ENCODE assay signal across 26 cellular contexts in genomic region chr3:196889844-196890243, GRCh38. TPM values are rescaled to one million over a fixed set of nuclear protein-coding genes. Genes with fewer than 3 reads are reported as not detected.
DNase-seq lines count a peak whose midpoint lies in the region; ATAC-seq, FAIRE-seq and TF ChIP-seq lines count a peak whose summit lies in the region.
"Had no signal": no experiment of that assay in that cellular context is flagged by ENCODE, and none has a peak within 500 bp of the region (broad histone marks: within the 10 kb centered on the region; RNA-seq: fewer than 3 reads in every experiment).

No MANE protein-coding gene starts in this region.

- no peak for FAIRE-seq in GM12878 (lab: Jason Lieb, UNC)
- FAIRE-seq: HepG2, islet of Langerhans had no signal

- SMC1A ChIA-PET in GM12878 (lab: Charles Lee; ENCODE audit: uncharacterized antibody, unreplicated experiment), result interaction anchor here (0.7 to 1.6 kb wide), 4 partner anchors 9 to 41 kb away, joined by 3 to 4 read pairs (median 4); no protein-coding TSS in a partner anchor

- H3K36me3 ChIP-seq in GM12878 (ENCODE audit: control insufficient read depth in 2 of 2, insufficient read depth in 2 of 2, low read length in 1 of 2) (peaks cover 4 to 7% of the 10 kb centered on the region in 2 experiments; a peak in 3 of 4 replicates), neural progenitor cell (no peaks in the 10 kb centered on the region), gastroesophageal sphincter (peaks cover 0 to 34% of the 10 kb centered on the region in 2 donors), lower lobe of right lung (peaks cover 44% of the 10 kb centered on the region)

- H3K27me3 ChIP-seq in GM12878 (replicated peaks in 1 of 2; ENCODE audit: control insufficient read depth in 2 of 2, insufficient read depth in 2 of 2, low read length in 1 of 2) (no peaks in the 10 kb centered on the region), neural progenitor cell (no peaks in the 10 kb centered on the region), gastroesophageal sphincter (no peaks in the 10 kb centered on the region), lower lobe of right lung (ENCODE audit: low read depth) (no peaks in the 10 kb centered on the region)
- H3K27me3 ChIP-seq: testis, vagina had no signal

- intact Hi-C loops in natural killer cell (cut with micrococcal nuclease) (no loop called here), GM12878 (cut with micrococcal nuclease; ENCODE audit: unreplicated experiment) (no loop called here), lower lobe of right lung (cut with DNase I) (no loop called here)

- ATAC-seq in natural killer cell, result no peak
- no peak for ATAC-seq in natural killer cell treated with Interleukin-12 subunit alpha and Interleukin-12 subunit beta and Interleukin-15 and Interleukin-18, amount 100 ng/mL, for 72 hours
- ATAC-seq in GM12878, result peak; percentile 18; the same call in 2 of the 3 replicates
- ATAC-seq in gastroesophageal sphincter, result no peak
- no peak for ATAC-seq in GM19324 (IDR thresholded peaks at IDR 0.05; ENCODE audit: low FRiP score, unreplicated experiment)
- ATAC-seq in lower lobe of right lung, result no peak
- ATAC-seq: activated naive CD8-positive, alpha-beta T cell treated with anti-CD3 and anti-CD28 coated beads, Interleukin-2, amount 50 U/mL, for 24 hours; HCT116; HepG2; stimulated activated memory B cell treated with anti-CD40 and anti-IgM and Interleukin-4, amounts not matched to agents 10 μg/mL and 1 μg/mL and 100 μg/mL, for 72 hours had no signal

- H2AFZ ChIP-seq in GM12878 (ENCODE audit: control insufficient read depth, low read depth, low read length) (no peak overlapping the region), neural progenitor cell (replicated peaks) (no peak overlapping the region)

- no peaks in the 10 kb centered on the region for H3K27me3 Mint-ChIP-seq in natural killer cell (ENCODE audit: low read depth in 2 of 2)
- H3K27me3 Mint-ChIP-seq in natural killer cell treated with Interleukin-12 subunit alpha and Interleukin-12 subunit beta and Interleukin-15 and Interleukin-18, amount 100 ng/mL, for 72 hours, result no peaks in the 10 kb centered on the region
- H3K27me3 Mint-ChIP-seq in neural progenitor cell (ENCODE audit: insufficient read depth, low read depth), result no peaks in the 10 kb centered on the region
- H3K27me3 Mint-ChIP-seq: activated naive CD8-positive, alpha-beta T cell treated with anti-CD3 and anti-CD28 coated beads, Interleukin-2, amount 50 U/mL, for 24 hours; stimulated activated memory B cell treated with anti-CD40 and anti-IgM and Interleukin-4, amounts not matched to agents 10 μg/mL and 1 μg/mL and 100 μg/mL, for 72 hours had no signal

- RAD21 ChIA-PET in GM12878 (lab: Charles Lee; ENCODE audit: unreplicated experiment), result no interaction called here

- H3K4me1 ChIP-seq in GM12878 (ENCODE audit: control insufficient read depth, insufficient read depth, low read length) (peaks cover 5% of the 10 kb centered on the region; the same call in 1 of the 2 replicates), neural progenitor cell (no peaks in the 10 kb centered on the region), gastroesophageal sphincter (peaks cover 0 to 26% (median 0%) of the 10 kb centered on the region in 3 donors), lower lobe of right lung (no peaks in the 10 kb centered on the region)
- H3K4me1 ChIP-seq: testis had no signal

- TF ChIP-seq EP300 in GM12878 (IDR thresholded peaks at IDR 0.05; ENCODE audit: borderline replicate concordance in 1 of 2, control insufficient read depth in 1 of 2, low read depth in 2 of 2, low read length in 2 of 2), result no peak
- TF ChIP-seq EP300 in gastroesophageal sphincter (IDR thresholded peaks at IDR 0.05), result no peak

- H4K20me1 ChIP-seq in GM12878 (ENCODE audit: control insufficient read depth, insufficient read depth), result peaks cover 2% of the 10 kb centered on the region; the same call in 1 of the 2 replicates
- no peaks in the 10 kb centered on the region for H4K20me1 ChIP-seq in neural progenitor cell (ENCODE audit: low read depth)

- TF ChIP-seq POLR2A in GM12878 (IDR thresholded peaks at IDR 0.05; ENCODE audit: low read depth, low read length), result no peak
- TF ChIP-seq POLR2A in gastroesophageal sphincter (IDR thresholded peaks at IDR 0.05), result no peak

- H3K36me3 Mint-ChIP-seq in natural killer cell, result no peaks in the 10 kb centered on the region
- no peaks in the 10 kb centered on the region for H3K36me3 Mint-ChIP-seq in natural killer cell treated with Interleukin-12 subunit alpha and Interleukin-12 subunit beta and Interleukin-15 and Interleukin-18, amount 100 ng/mL, for 72 hours
- H3K36me3 Mint-ChIP-seq in neural progenitor cell, result peaks cover 8% of the 10 kb centered on the region

- DNase-seq in natural killer cell (no peak), GM12878 (ENCODE audit: low read depth, low spot score) (no peak), neural progenitor cell (ENCODE audit: low spot score) (no peak), lower lobe of right lung (no peak)
- DNase-seq in natural killer cell treated with Interleukin-12 subunit alpha and Interleukin-12 subunit beta and Interleukin-15 and Interleukin-18, amount 100 ng/mL, for 72 hours (ENCODE audit: low spot score), result no peak
- DNase-seq: activated CD4-positive, alpha-beta T cell treated with anti-CD3 and anti-CD28 coated beads for 48 hours; activated effector memory CD4-positive, alpha-beta T cell treated with Interleukin-2 at 50 U/mL for 16 hours; activated naive CD8-positive, alpha-beta T cell treated with anti-CD3 and anti-CD28 coated beads, Interleukin-2, amount 50 U/mL, for 24 hours; effector CD8-positive, alpha-beta T cell; foreskin melanocyte; NCI-H1092; NCI-H187 treated with DMSO at 0.1 percent for 48 hours; NCI-H526; RPMI8226; SK-N-SH; stimulated activated CD4-positive, alpha-beta T cell treated with anti-CD3 and anti-CD28 coated beads, Interleukin-2, amount 100 ng/mL, for 48 hours; T-helper 2 cell; testis had no signal

- H3K9me3 ChIP-seq in GM12878 (replicated peaks; ENCODE audit: control insufficient read depth, insufficient read depth, low read length) (no peaks in the 10 kb centered on the region), neural progenitor cell (ENCODE audit: low read depth) (no peaks in the 10 kb centered on the region), gastroesophageal sphincter (no peaks in the 10 kb centered on the region), lower lobe of right lung (no peaks in the 10 kb centered on the region)
- H3K9me3 ChIP-seq: SK-N-SH, testis, vagina had no signal

- BruUV-seq in GM12878 (replicated peaks; lab: Mats Ljungman, UMichigan), result no TSS peak

- peaks cover 24% of the 10 kb centered on the region for H3K79me2 ChIP-seq in GM12878 (ENCODE audit: control insufficient read depth, insufficient read depth, low read length)
- H3K79me2 ChIP-seq in neural progenitor cell (ENCODE audit: low read depth), result peaks cover 33% of the 10 kb centered on the region

- H3K4me3 Mint-ChIP-seq in natural killer cell, result no peak overlapping the region
- no peak overlapping the region for H3K4me3 Mint-ChIP-seq in natural killer cell treated with Interleukin-12 subunit alpha and Interleukin-12 subunit beta and Interleukin-15 and Interleukin-18, amount 100 ng/mL, for 72 hours
- no peak overlapping the region for H3K4me3 Mint-ChIP-seq in neural progenitor cell
- H3K4me3 Mint-ChIP-seq: activated naive CD8-positive, alpha-beta T cell treated with anti-CD3 and anti-CD28 coated beads, Interleukin-2, amount 50 U/mL, for 24 hours; CD14-positive monocyte; stimulated activated memory B cell treated with anti-CD40 and anti-IgM and Interleukin-4, amounts not matched to agents 10 μg/mL and 1 μg/mL and 100 μg/mL, for 72 hours had no signal

- H3K9ac ChIP-seq in GM12878 (ENCODE audit: control insufficient read depth, insufficient read depth, low read length) (no peak overlapping the region), neural progenitor cell (peak overlapping the region; percentile 6)
- H3K9ac ChIP-seq: SK-N-SH had no signal

- H3K27ac Mint-ChIP-seq in natural killer cell, result peak overlapping the region; percentile 16 to 37
- peak overlapping the region in 1 of 2 donors; percentile 36 for H3K27ac Mint-ChIP-seq in natural killer cell treated with Interleukin-12 subunit alpha and Interleukin-12 subunit beta and Interleukin-15 and Interleukin-18, amount 100 ng/mL, for 72 hours
- H3K27ac Mint-ChIP-seq in neural progenitor cell, result no peak overlapping the region
- H3K27ac Mint-ChIP-seq: activated naive CD8-positive, alpha-beta T cell treated with anti-CD3 and anti-CD28 coated beads, Interleukin-2, amount 50 U/mL, for 24 hours; stimulated activated memory B cell treated with anti-CD40 and anti-IgM and Interleukin-4, amounts not matched to agents 10 μg/mL and 1 μg/mL and 100 μg/mL, for 72 hours had no signal

- H3K4me2 ChIP-seq in GM12878 (ENCODE audit: control insufficient read depth, insufficient read depth), result no peak overlapping the region
- H3K4me2 ChIP-seq in neural progenitor cell, result no peak overlapping the region
- H3K4me2 ChIP-seq: SK-N-SH had no signal

- peaks cover 12 to 20% of the 10 kb centered on the region in 2 donors for H3K4me1 Mint-ChIP-seq in natural killer cell
- H3K4me1 Mint-ChIP-seq in natural killer cell treated with Interleukin-12 subunit alpha and Interleukin-12 subunit beta and Interleukin-15 and Interleukin-18, amount 100 ng/mL, for 72 hours (ENCODE audit: low read depth in 2 of 2), result peaks cover 20 to 23% of the 10 kb centered on the region in 2 donors
- H3K4me1 Mint-ChIP-seq in neural progenitor cell, result peaks cover 3% of the 10 kb centered on the region

- POLR2A ChIA-PET in GM12878 (lab: Charles Lee), result interaction anchor here (0.6 kb wide), 2 partner anchors 13 to 15 kb away, joined by 3 to 4 read pairs; no protein-coding TSS in a partner anchor

- no peak overlapping the region for H3K27ac ChIP-seq in GM12878 (ENCODE audit: control insufficient read depth, insufficient read depth)
- H3K27ac ChIP-seq in neural progenitor cell, result no peak overlapping the region
- no peak overlapping the region for H3K27ac ChIP-seq in gastroesophageal sphincter
- no peak overlapping the region for H3K27ac ChIP-seq in lower lobe of right lung
- H3K27ac ChIP-seq: testis, vagina had no signal

- H3K4me3 ChIP-seq in GM12878 (no peak overlapping the region), neural progenitor cell (no peak overlapping the region), gastroesophageal sphincter (no peak overlapping the region), lower lobe of right lung (no peak overlapping the region)
- H3K4me3 ChIP-seq: testis, vagina had no signal

- no peaks in the 10 kb centered on the region for H3F3A ChIP-seq in neural progenitor cell (ENCODE audit: low read depth)

- WGBS in GM12878 (ENCODE audit: insufficient coverage, insufficient replicate concordance, low lambda C conversion rate, missing lambda C conversion rate), result 95% methylated on average over 1 of the region's 1 CpG
- 60% methylated on average over 1 of the region's 1 CpG; no CpG with 5 or more reads in 1 of the 2 donors for WGBS in gastroesophageal sphincter (ENCODE audit: low coverage in 1 of 2), 2 donors

- in situ Hi-C loops in GM12878 (cut with MboI), result no loop called here

- TF ChIP-seq RAD21 in GM12878 (IDR thresholded peaks at IDR 0.05; ENCODE audit: insufficient read depth, low read depth, low read length), result no peak

- TF ChIP-seq CTCF in natural killer cell (IDR thresholded peaks at IDR 0.05) (no peak), GM12878 (IDR thresholded peaks at IDR 0.05 in 2 of 3, conservative IDR thresholded peaks at IDR 0.05 in 1 of 3; ENCODE audit: control insufficient read depth in 2 of 3, extremely low read depth in 1 of 3, insufficient read depth in 1 of 3, low read depth in 3 of 3, low read length in 3 of 3) (no peak), neural progenitor cell (IDR thresholded peaks at IDR 0.05) (no peak), gastroesophageal sphincter (IDR thresholded peaks at IDR 0.05) (no peak), lower lobe of right lung (IDR thresholded peaks at IDR 0.05) (no peak)

- CTCF ChIA-PET in GM12878 (lab: Yijun Ruan, JAX), result no interaction called here

- H3K9me3 Mint-ChIP-seq in natural killer cell (no peaks in the 10 kb centered on the region), neural progenitor cell (no peaks in the 10 kb centered on the region)
- no peaks in the 10 kb centered on the region for H3K9me3 Mint-ChIP-seq in natural killer cell treated with Interleukin-12 subunit alpha and Interleukin-12 subunit beta and Interleukin-15 and Interleukin-18, amount 100 ng/mL, for 72 hours
- H3K9me3 Mint-ChIP-seq: activated naive CD8-positive, alpha-beta T cell treated with anti-CD3 and anti-CD28 coated beads, Interleukin-2, amount 50 U/mL, for 24 hours; CD14-positive monocyte; stimulated activated memory B cell treated with anti-CD40 and anti-IgM and Interleukin-4, amounts not matched to agents 10 μg/mL and 1 μg/mL and 100 μg/mL, for 72 hours had no signal

RNA-seq across cellular contexts. Expression of gene SENP5, which starts 22.1 kb away (rescaled TPM):
- 10 to 100 TPM; 77.0 to 98.7 (median 78.0) TPM for total RNA-seq in natural killer cell
- total RNA-seq in natural killer cell treated with Interleukin-12 subunit alpha and Interleukin-12 subunit beta and Interleukin-15 and Interleukin-18, amount 100 ng/mL, for 72 hours, result 10 to 100 TPM; 54.5 to 68.4 TPM
- total RNA-seq in GM12878 (2013; cell fraction: nucleolus; rRNA removed), result 166 and 171 TPM in 2 replicates
- 22.3 and 27.9 TPM in 2 replicates for total RNA-seq in GM12878 (2014; rRNA removed)
- total RNA-seq in GM12878 (2014; rRNA removed; fragmentation: Illumina TruSeq; extraction: Trizol), result 28.4 and 29.1 TPM in 2 replicates
- total RNA-seq in GM12878 (2021), result 22.5 and 24.8 TPM in 2 replicates
- polyA plus RNA-seq in GM12878 (2011; ENCODE audit: low read depth), result 11.5 TPM
- polyA plus RNA-seq in GM12878 (2011; rRNA removed), result 23.4 and 24.9 TPM in 2 replicates
- 8.1 and 8.6 TPM in 2 replicates for polyA plus RNA-seq in GM12878 (2011; cell fraction: cytosol; rRNA removed)
- polyA plus RNA-seq in GM12878 (2011; cell fraction: nucleus; rRNA removed), result 23.5 and 25.0 TPM in 2 replicates
- polyA plus RNA-seq in GM12878 (2012), result 11.7 and 13.9 TPM in 2 replicates
- 16.8 and 25.0 TPM in 2 replicates for polyA plus RNA-seq in GM12878 (2014; fragmentation: Illumina TruSeq; extraction: Trizol)
- 1 to 10 TPM; 6.4 to 9.6 TPM for polyA plus RNA-seq in GM12878 (2014; fragmentation: Nextera tagmentation; extraction: Ambion mirVana)
- polyA plus RNA-seq in GM12878 (2014; rRNA removed), result 14.3 TPM in 2 replicates
- polyA plus RNA-seq in GM12878 (2016; fragmentation: Nextera tagmentation; extraction: Ambion mirVana), result 10 to 100 TPM; 11.8 to 13.9 TPM
- 69.8 and 107 TPM in 2 replicates for polyA minus RNA-seq in GM12878 (2011; rRNA and poly(A)+ RNA removed)
- 11.1 and 35.9 TPM in 2 replicates for polyA minus RNA-seq in GM12878 (2011; cell fraction: cytosol; rRNA and poly(A)+ RNA removed)
- polyA minus RNA-seq in GM12878 (2011; cell fraction: nucleus; rRNA and poly(A)+ RNA removed), result 22.2 and 30.4 TPM in 2 replicates
- total RNA-seq in neural progenitor cell (ENCODE audit: low replicate concordance), result 42.7 and 46.1 TPM in 2 replicates
- 10 to 100 TPM; 47.0 to 79.5 (median 52.0) TPM for total RNA-seq in gastroesophageal sphincter
- 29.7 TPM for total RNA-seq in lower lobe of right lung

RNA-seq across cellular contexts. Expression of gene NCBP2, which starts 52.5 kb away (rescaled TPM):
- total RNA-seq in natural killer cell (10 to 100 TPM; 32.3 to 44.1 (median 37.5) TPM), GM12878 (2014; rRNA removed) (59.6 and 66.0 TPM in 2 replicates), GM12878 (2014; rRNA removed; fragmentation: Illumina TruSeq; extraction: Trizol) (80.1 and 81.4 TPM in 2 replicates), GM12878 (2021) (70.5 and 75.8 TPM in 2 replicates), neural progenitor cell (ENCODE audit: low replicate concordance) (68.4 and 80.8 TPM in 2 replicates), gastroesophageal sphincter (10 to 100 TPM; 46.8 to 53.2 (median 49.7) TPM), lower lobe of right lung (55.1 TPM)
- total RNA-seq in natural killer cell treated with Interleukin-12 subunit alpha and Interleukin-12 subunit beta and Interleukin-15 and Interleukin-18, amount 100 ng/mL, for 72 hours, result 10 to 100 TPM; 78.1 to 82.8 TPM
- total RNA-seq in GM12878 (2013; cell fraction: nucleolus; rRNA removed), result 85.5 and 95.3 TPM in 2 replicates
- 75.2 TPM for polyA plus RNA-seq in GM12878 (2011; ENCODE audit: low read depth)
- polyA plus RNA-seq in GM12878 (2011; rRNA removed) (111 and 136 TPM in 2 replicates), GM12878 (2014; fragmentation: Illumina TruSeq; extraction: Trizol) (108 and 117 TPM in 2 replicates), GM12878 (2014; fragmentation: Nextera tagmentation; extraction: Ambion mirVana) (10 to 100 TPM; 66.6 to 94.1 TPM), GM12878 (2014; rRNA removed) (92.0 and 98.7 TPM in 2 replicates), GM12878 (2016; fragmentation: Nextera tagmentation; extraction: Ambion mirVana) (100 to 1,000 TPM; 128 to 136 TPM)
- polyA plus RNA-seq in GM12878 (2011; cell fraction: cytosol; rRNA removed), result 59.4 and 61.2 TPM in 2 replicates
- 56.3 and 67.5 TPM in 2 replicates for polyA plus RNA-seq in GM12878 (2011; cell fraction: nucleus; rRNA removed)
- polyA plus RNA-seq in GM12878 (2012), result 87.9 and 97.2 TPM in 2 replicates
- polyA minus RNA-seq in GM12878 (2011; rRNA and poly(A)+ RNA removed), result 36.1 and 58.9 TPM in 2 replicates
- polyA minus RNA-seq in GM12878 (2011; cell fraction: cytosol; rRNA and poly(A)+ RNA removed), result 19.6 and 20.0 TPM in 2 replicates
- polyA minus RNA-seq in GM12878 (2011; cell fraction: nucleus; rRNA and poly(A)+ RNA removed), result 25.4 and 29.8 TPM in 2 replicates
